29 cellular contexts compared by ENCODE assay signal in the genomic region with DNA sequence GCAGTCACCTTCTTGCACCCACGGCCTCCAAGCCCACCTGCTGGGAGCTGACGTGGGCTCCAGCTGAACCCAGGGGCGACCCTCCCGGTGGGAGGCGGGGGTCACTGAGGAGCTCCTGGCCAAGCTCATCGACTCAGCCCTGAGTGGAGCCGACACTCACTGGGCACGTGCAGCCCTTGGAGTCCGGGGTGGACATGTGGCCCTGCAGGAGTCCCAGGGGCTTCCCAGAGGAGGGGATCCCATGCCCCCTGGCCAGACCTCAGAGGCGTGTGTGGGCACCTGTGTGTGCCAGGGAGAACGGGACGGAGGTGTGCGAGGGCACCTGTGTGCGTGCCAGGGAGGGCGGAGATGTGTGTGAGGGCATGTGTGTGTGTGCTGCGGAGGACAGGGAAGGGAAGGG. TPM values are rescaled to one million over a fixed set of nuclear protein-coding genes. Genes with fewer than 3 reads are reported as not detected.
"Had no signal": no experiment of that assay in that cellular context is flagged by ENCODE, and none has a peak within 500 bp of the region (broad histone marks: within the 10 kb centered on the region; RNA-seq: fewer than 3 reads in every experiment).

No MANE protein-coding gene starts in this region.

- FAIRE-seq: TTC549 had no signal

- H3K27me3 ChIP-seq: brain microvascular endothelial cell, Peyer's patch had no signal

- H3K4me1 ChIP-seq: Peyer's patch had no signal

- H3K4me3 ChIP-seq: Peyer's patch had no signal

- H3K27ac ChIP-seq: brain microvascular endothelial cell, Peyer's patch had no signal

- ATAC-seq: activated CD8-positive, alpha-beta T cell treated with anti-CD3 and anti-CD28 coated beads for 36 hours; activated T-cell treated with anti-CD3 and anti-CD28 coated beads, Interleukin-2, amount 50 U/mL, for 72 hours; activated T-helper 17 cell treated with anti-CD3 and anti-CD28 coated beads, Interleukin-2, amount 50 U/mL, for 72 hours; PC-3 had no signal

- H3K36me3 ChIP-seq: brain microvascular endothelial cell, Peyer's patch had no signal

- DNase-seq: activated CD4-positive, alpha-beta T cell treated with anti-CD3 and anti-CD28 coated beads, Interleukin-2, amount 10 ng/mL, durations not matched to agents 24 days and 14 days; activated CD4-positive, alpha-beta T cell treated with anti-CD3 and anti-CD28 coated beads, Interleukin-2, amount 50 U/mL, for 4 hours; activated CD8-positive, alpha-beta T cell treated with anti-CD3 and anti-CD28 coated beads for 36 hours; activated effector memory CD4-positive, alpha-beta T cell treated with anti-CD3 and anti-CD28 coated beads, Interleukin-2, amount 50 U/mL, for 16 hours; activated naive CD4-positive, alpha-beta T cell; activated naive CD4-positive, alpha-beta T cell treated with anti-CD3 and anti-CD28 coated beads, Interleukin-2, amount 50 U/mL, for 16 hours; activated naive CD8-positive, alpha-beta T cell treated with anti-CD3 and anti-CD28 coated beads for 36 hours; activated T-cell treated with anti-CD3 and anti-CD28 coated beads, Interleukin-2, amount 50 U/mL, for 1 hour; activated T-cell treated with anti-CD3 and anti-CD28 coated beads, Interleukin-2, amount 50 U/mL, for 72 hours; amniotic stem cell; brain microvascular endothelial cell; Karpas-422; KBM-7; NCI-H1048; NCI-H1105 treated with DMSO at 0.1 percent for 48 hours; NCI-H1436; NCI-H1694; NCI-H2029; NCI-H2171; NCI-H510A; NCI-H526; NCI-H748 treated with DMSO at 0.1 percent for 48 hours; NK-92 treated with Interleukin-12 subunit alpha and Interleukin-12 subunit beta, amount 100 ng/mL, for 24 hours; PC-3; Peyer's patch; RPMI8226 had no signal

RNA-seq across cellular contexts. Expression of a gene that starts 20.8 kb away (rescaled TPM):
- polyA plus RNA-seq: IgD-negative memory B cell had no signal
